16 cellular contexts compared by ENCODE assay signal in genomic region chr3:113251817-113252216, GRCh38. TPM values are rescaled to one million over a fixed set of nuclear protein-coding genes. Genes with fewer than 3 reads are reported as not detected.
"Had no signal": no experiment of that assay in that cellular context is flagged by ENCODE, and none has a peak within 500 bp of the region (broad histone marks: within the 10 kb centered on the region; RNA-seq: fewer than 3 reads in every experiment).

No MANE protein-coding gene starts in this region.

- H3K9me3 ChIP-seq: mucosa of descending colon, neutrophil, thyroid gland had no signal

- DNase-seq: activated CD4-positive, alpha-beta T cell treated with anti-CD3 and anti-CD28 coated beads for 1 hour; activated CD4-positive, alpha-beta T cell treated with anti-CD3 and anti-CD28 coated beads, Interleukin-2, amount 50 U/mL, for 48 hours; activated naive CD4-positive, alpha-beta T cell treated with Interleukin-2 at 50 U/mL for 16 hours; anterior cingulate cortex; cerebellar nuclear complex; effector memory CD4-positive, alpha-beta T cell; mucosa of descending colon; naive thymus-derived CD4-positive, alpha-beta T cell; thyroid gland had no signal

- ATAC-seq: activated T-helper 17 cell treated with anti-CD3 and anti-CD28 coated beads, Interleukin-2, amount 50 U/mL, for 72 hours; mucosa of descending colon; naive thymus-derived CD4-positive, alpha-beta T cell; stimulated activated effector memory CD8-positive, alpha-beta T cell treated with anti-CD3 and anti-CD28 coated beads, Interleukin-12 subunit alpha, Interleukin-12 subunit beta, amount 100 ng/mL, for 72 hours had no signal

- H3K36me3 ChIP-seq: neutrophil had no signal

- H3K27me3 ChIP-seq: neutrophil, thyroid gland had no signal

- H3K4me1 ChIP-seq: parathyroid adenoma had no signal

- H3K79me2 ChIP-seq: parathyroid adenoma had no signal

- H3K27ac ChIP-seq: epithelial cell of prostate, neutrophil, parathyroid adenoma, VCaP had no signal

- H3K4me3 ChIP-seq: mucosa of descending colon, thyroid gland had no signal

- H2AFZ ChIP-seq: parathyroid adenoma had no signal

RNA-seq across cellular contexts. Expression of gene BOC, which starts 40.5 kb away (rescaled TPM):
- total RNA-seq: lung microvascular endothelial cell had no signal
